19 cellular contexts compared by ENCODE assay signal in the genomic region with DNA sequence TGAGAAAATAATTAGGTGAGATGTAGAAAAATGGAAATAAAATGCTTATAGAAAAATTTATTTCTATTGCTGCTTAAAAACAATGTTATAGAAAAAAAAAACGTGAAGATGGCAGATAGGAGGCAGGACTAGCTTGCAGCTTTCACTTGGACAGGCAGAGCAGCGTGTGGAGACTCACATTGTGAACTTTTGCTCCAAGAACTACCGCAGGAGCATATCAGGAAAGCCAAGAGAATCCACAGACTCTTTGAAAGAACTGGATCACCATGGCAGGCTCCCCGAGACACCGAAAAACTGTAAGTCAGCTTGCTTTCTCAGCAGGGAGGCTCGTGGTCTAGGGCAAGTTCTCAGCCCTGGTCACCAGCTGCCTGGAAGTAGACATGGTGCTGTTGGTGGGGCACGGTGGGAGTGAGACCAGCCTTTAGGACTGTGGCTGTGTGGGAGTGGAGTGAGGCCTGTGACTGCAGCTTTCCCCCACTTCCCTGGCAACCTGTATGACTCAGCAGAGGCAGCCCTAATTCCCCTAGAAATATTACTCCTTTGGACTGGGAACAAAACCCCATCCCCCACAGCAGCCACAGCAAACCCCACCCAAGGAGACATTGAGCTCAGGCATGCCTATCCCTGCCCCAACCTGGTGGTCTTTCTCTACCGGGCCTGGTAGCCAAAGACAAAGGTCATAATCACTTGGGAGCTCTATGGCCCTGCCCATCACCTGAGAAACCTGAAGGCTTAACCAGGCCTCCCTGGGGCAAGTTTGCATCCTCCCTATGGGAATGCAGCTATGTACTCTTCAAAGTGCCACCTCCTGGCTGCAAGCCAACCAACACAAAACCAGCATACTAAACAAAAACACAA. TPM values are rescaled to one million over a fixed set of nuclear protein-coding genes. Genes with fewer than 3 reads are reported as not detected.
DNase-seq lines count a peak whose midpoint lies in the region; ATAC-seq, FAIRE-seq and TF ChIP-seq lines count a peak whose summit lies in the region.
"Had no signal": no experiment of that assay in that cellular context is flagged by ENCODE, and none has a peak within 500 bp of the region (broad histone marks: within the 10 kb centered on the region; RNA-seq: fewer than 3 reads in every experiment).

No MANE protein-coding gene starts in this region.

- TF ChIP-seq CTCF in fibroblast of mammary gland (conservative IDR thresholded peaks at IDR 0.05; ENCODE audit: control insufficient read depth, insufficient read depth, low read depth, low read length) (no peak), type B pancreatic cell (conservative IDR thresholded peaks at IDR 0.05) (no peak)

- no peak for FAIRE-seq in urothelium cell line (lab: Jason Lieb, UNC)
- FAIRE-seq: A204.1, small intestine had no signal

- H3K4me3 ChIP-seq in fibroblast of mammary gland (ENCODE audit: control insufficient read depth, low read depth, low read length): no peak overlapping the region
- H3K4me3 ChIP-seq: heart left ventricle, ovary, stomach had no signal

- in situ Hi-C loops in ACHN (cut with HindIII; ENCODE audit: low pct_ligation_motif_present, low pct_unique_long_range_greater_than_20kb, low sequenced_read_pairs): no loop called here

- ATAC-seq in activated T-helper 17 cell treated with anti-CD3 and anti-CD28 coated beads, Interleukin-2, amount 50 U/mL, for 72 hours (replicated peaks): no peak
- ATAC-seq: activated naive CD8-positive, alpha-beta T cell treated with anti-CD3 and anti-CD28 coated beads, Interleukin-2, amount 50 U/mL, for 24 hours; heart left ventricle had no signal

- peak overlapping the region; percentile 94 for H3K27ac Mint-ChIP-seq in type B pancreatic cell
- no peak overlapping the region for H3K27ac Mint-ChIP-seq in activated T-helper 17 cell treated with anti-CD3 and anti-CD28 coated beads, Interleukin-2, amount 50 U/mL, for 72 hours
- H3K27ac Mint-ChIP-seq: activated naive CD8-positive, alpha-beta T cell treated with anti-CD3 and anti-CD28 coated beads, Interleukin-2, amount 50 U/mL, for 24 hours; activated T-cell treated with anti-CD3 and anti-CD28 coated beads, Interleukin-2, amount 50 U/mL, for 24 hours had no signal

- H3K9me3 Mint-ChIP-seq in type B pancreatic cell: peaks cover 4% of the 10 kb centered on the region
- no peaks in the 10 kb centered on the region for H3K9me3 Mint-ChIP-seq in activated T-helper 17 cell treated with anti-CD3 and anti-CD28 coated beads, Interleukin-2, amount 50 U/mL, for 72 hours
- H3K9me3 Mint-ChIP-seq: activated naive CD8-positive, alpha-beta T cell treated with anti-CD3 and anti-CD28 coated beads, Interleukin-2, amount 50 U/mL, for 24 hours; activated T-cell treated with anti-CD3 and anti-CD28 coated beads, Interleukin-2, amount 50 U/mL, for 24 hours had no signal

- H3K4me3 Mint-ChIP-seq in type B pancreatic cell: peak overlapping the region; percentile 60
- H3K4me3 Mint-ChIP-seq in activated T-helper 17 cell treated with anti-CD3 and anti-CD28 coated beads, Interleukin-2, amount 50 U/mL, for 72 hours: no peak overlapping the region
- H3K4me3 Mint-ChIP-seq: activated naive CD8-positive, alpha-beta T cell treated with anti-CD3 and anti-CD28 coated beads, Interleukin-2, amount 50 U/mL, for 24 hours; activated T-cell treated with anti-CD3 and anti-CD28 coated beads, Interleukin-2, amount 50 U/mL, for 24 hours had no signal

- DNase-seq in NCI-H345 (lab: John Stamatoyannopoulos, UW) (peak; percentile 0), NCI-H345 treated with DMSO at 0.1 percent for 48 hours (lab: John Stamatoyannopoulos, UW; ENCODE audit: unreplicated experiment) (no peak), RPMI8226 (peak; percentile 81), fibroblast of mammary gland (ENCODE audit: low read depth) (peak; percentile 37), type B pancreatic cell (ENCODE audit: extremely low spot score, unreplicated experiment) (no peak), ACHN (no peak), urothelium cell line (ENCODE audit: low spot score) (no peak)
- DNase-seq: activated CD4-positive, alpha-beta T cell treated with anti-CD3 and anti-CD28 coated beads, Interleukin-2, amount 50 U/mL, for 4 hours; activated naive CD8-positive, alpha-beta T cell treated with anti-CD3 and anti-CD28 coated beads, Interleukin-2, amount 50 U/mL, for 24 hours; activated T-cell treated with anti-CD3 and anti-CD28 coated beads, Interleukin-2, amount 50 U/mL, for 24 hours; GDM1; heart left ventricle; ovary; small intestine; stomach had no signal

- H3K36me3 Mint-ChIP-seq in type B pancreatic cell: peaks cover 4% of the 10 kb centered on the region
- no peaks in the 10 kb centered on the region for H3K36me3 Mint-ChIP-seq in activated T-helper 17 cell treated with anti-CD3 and anti-CD28 coated beads, Interleukin-2, amount 50 U/mL, for 72 hours (ENCODE audit: low read depth)

- no peaks in the 10 kb centered on the region for H3K4me1 Mint-ChIP-seq in type B pancreatic cell (ENCODE audit: unreplicated experiment)
- H3K4me1 Mint-ChIP-seq in activated T-helper 17 cell treated with anti-CD3 and anti-CD28 coated beads, Interleukin-2, amount 50 U/mL, for 72 hours: no peaks in the 10 kb centered on the region
- H3K4me1 Mint-ChIP-seq: activated naive CD8-positive, alpha-beta T cell treated with anti-CD3 and anti-CD28 coated beads, Interleukin-2, amount 50 U/mL, for 24 hours had no signal

- H3K27me3 Mint-ChIP-seq in type B pancreatic cell: no peaks in the 10 kb centered on the region
- no peaks in the 10 kb centered on the region for H3K27me3 Mint-ChIP-seq in activated T-helper 17 cell treated with anti-CD3 and anti-CD28 coated beads, Interleukin-2, amount 50 U/mL, for 72 hours
- H3K27me3 Mint-ChIP-seq: activated naive CD8-positive, alpha-beta T cell treated with anti-CD3 and anti-CD28 coated beads, Interleukin-2, amount 50 U/mL, for 24 hours; activated T-cell treated with anti-CD3 and anti-CD28 coated beads, Interleukin-2, amount 50 U/mL, for 24 hours had no signal

RNA-seq across cellular contexts. Expression of a gene that starts 22.8 kb away (rescaled TPM):
- 0.33 TPM in 1 of 2 replicates, not detected in the other for total RNA-seq in type B pancreatic cell (ENCODE audit: low replicate concordance)
- not detected for total RNA-seq in activated T-helper 17 cell treated with anti-CD3 and anti-CD28 coated beads, Interleukin-2, amount 50 U/mL, for 72 hours
- total RNA-seq: chondrocyte, ovary, SK-MEL-5, stomach had no signal

Comparison
In these comparisons a context has a peak if more than half of its experiments do, and no peak if none do; other contexts are left out.
1. DNase-seq: peak in NCI-H345 (single experiment), RPMI8226 (single experiment) and fibroblast of mammary gland (single experiment); none in NCI-H345 treated with DMSO at 0.1 percent for 48 hours (single experiment), type B pancreatic cell (single experiment), ACHN (single experiment) and urothelium cell line (single experiment).